In genomic region chr6:46128476-46128875, GRCh38 we compare ENCODE assay signal across 12 cellular contexts. TPM values are rescaled to one million over a fixed set of nuclear protein-coding genes. Genes with fewer than 3 reads are reported as not detected.
DNase-seq lines count a peak whose midpoint lies in the region; ATAC-seq lines count a peak whose summit lies in the region.
"Had no signal": no experiment of that assay in that cellular context is flagged by ENCODE, and none has a peak within 500 bp of the region (broad histone marks: within the 10 kb centered on the region; RNA-seq: fewer than 3 reads in every experiment).

No MANE protein-coding gene starts in this region.

- H3K27me3 Mint-ChIP-seq in activated naive CD4-positive, alpha-beta T cell treated with anti-CD3 and anti-CD28 coated beads, Interleukin-2, amount 50 U/mL, for 24 hours, result no peaks in the 10 kb centered on the region
- no peaks in the 10 kb centered on the region for H3K27me3 Mint-ChIP-seq in activated CD4-positive, alpha-beta memory T cell treated with anti-CD3 and anti-CD28 coated beads, Interleukin-2, amount 10 ng/mL, durations not matched to agents 7 days and 5 days
- H3K27me3 Mint-ChIP-seq in stimulated activated memory B cell treated with anti-CD40 and anti-IgM and Interleukin-4, amounts not matched to agents 10 μg/mL and 1 μg/mL and 100 μg/mL, for 72 hours, result no peaks in the 10 kb centered on the region

- POLR2A ChIA-PET in activated CD4-positive, alpha-beta memory T cell treated with anti-CD3 and anti-CD28 coated beads, Interleukin-2, amount 10 ng/mL, durations not matched to agents 7 days and 5 days (lab: Charles Lee), result interaction anchor here (2.4 kb wide), 1 partner anchor 11 kb away, joined by 11 read pairs; no protein-coding TSS in a partner anchor

- DNase-seq in activated naive CD4-positive, alpha-beta T cell treated with Interleukin-2 at 50 U/mL for 16 hours, result no peak
- DNase-seq in activated CD4-positive, alpha-beta memory T cell treated with anti-CD3 and anti-CD28 coated beads, Interleukin-2, amount 10 ng/mL, durations not matched to agents 7 days and 5 days, result no peak
- DNase-seq in posterior cingulate gyrus (no peak), DMS153 treated with DMSO at 0.1 percent for 48 hours (lab: John Stamatoyannopoulos, UW; ENCODE audit: unreplicated experiment) (no peak), ACHN (no peak)
- DNase-seq: C1 segment of cervical spinal cord; IMR-90; stimulated activated CD4-positive, alpha-beta T cell treated with anti-CD3 and anti-CD28 coated beads, Interleukin-12 subunit alpha, Interleukin-12 subunit beta, amount 100 ng/mL, for 4 hours; trophoblast cell had no signal

- H3K27ac Mint-ChIP-seq in activated naive CD4-positive, alpha-beta T cell treated with anti-CD3 and anti-CD28 coated beads, Interleukin-2, amount 50 U/mL, for 24 hours, result peak overlapping the region; percentile 25
- no peak overlapping the region for H3K27ac Mint-ChIP-seq in activated CD4-positive, alpha-beta memory T cell treated with anti-CD3 and anti-CD28 coated beads, Interleukin-2, amount 10 ng/mL, durations not matched to agents 7 days and 5 days
- H3K27ac Mint-ChIP-seq in stimulated activated memory B cell treated with anti-CD40 and anti-IgM and Interleukin-4, amounts not matched to agents 10 μg/mL and 1 μg/mL and 100 μg/mL, for 72 hours, result peak overlapping the region; percentile 94

- no peaks in the 10 kb centered on the region for H3K9me3 Mint-ChIP-seq in activated naive CD4-positive, alpha-beta T cell treated with anti-CD3 and anti-CD28 coated beads, Interleukin-2, amount 50 U/mL, for 24 hours
- no peaks in the 10 kb centered on the region for H3K9me3 Mint-ChIP-seq in activated CD4-positive, alpha-beta memory T cell treated with anti-CD3 and anti-CD28 coated beads, Interleukin-2, amount 10 ng/mL, durations not matched to agents 7 days and 5 days
- no peaks in the 10 kb centered on the region for H3K9me3 Mint-ChIP-seq in stimulated activated memory B cell treated with anti-CD40 and anti-IgM and Interleukin-4, amounts not matched to agents 10 μg/mL and 1 μg/mL and 100 μg/mL, for 72 hours

- in situ Hi-C loops in ACHN (cut with HindIII; ENCODE audit: low pct_ligation_motif_present, low pct_unique_long_range_greater_than_20kb, low sequenced_read_pairs), result no loop called here

- H3K36me3 Mint-ChIP-seq in activated naive CD4-positive, alpha-beta T cell treated with anti-CD3 and anti-CD28 coated beads, Interleukin-2, amount 50 U/mL, for 24 hours, result peaks cover 2% of the 10 kb centered on the region
- peaks cover under 1% of the 10 kb centered on the region for H3K36me3 Mint-ChIP-seq in activated CD4-positive, alpha-beta memory T cell treated with anti-CD3 and anti-CD28 coated beads, Interleukin-2, amount 10 ng/mL, durations not matched to agents 7 days and 5 days (ENCODE audit: low read depth)
- no peaks in the 10 kb centered on the region for H3K36me3 Mint-ChIP-seq in stimulated activated memory B cell treated with anti-CD40 and anti-IgM and Interleukin-4, amounts not matched to agents 10 μg/mL and 1 μg/mL and 100 μg/mL, for 72 hours

- peak; percentile 34 for ATAC-seq in HG02870 (IDR thresholded peaks at IDR 0.05; ENCODE audit: unreplicated experiment)
- ATAC-seq in stimulated activated memory B cell treated with anti-CD40 and anti-IgM and Interleukin-4, amounts not matched to agents 10 μg/mL and 1 μg/mL and 100 μg/mL, for 72 hours, result peak; percentile 37

- CTCF ChIA-PET in activated CD4-positive, alpha-beta memory T cell treated with anti-CD3 and anti-CD28 coated beads, Interleukin-2, amount 10 ng/mL, durations not matched to agents 7 days and 5 days (lab: Charles Lee), result interaction anchor here (1.8 to 2.1 kb wide), 4 partner anchors 9 to 198 kb away, joined by 7 to 21 read pairs (median 8); no protein-coding TSS in a partner anchor

- intact Hi-C loops in posterior cingulate gyrus (cut with DNase I), result loop anchor here (5.0 kb wide), 1 partner anchor 44 kb away; the partner anchor contains the start of gene ENPP5

- peaks cover 42% of the 10 kb centered on the region for H3K4me1 Mint-ChIP-seq in activated naive CD4-positive, alpha-beta T cell treated with anti-CD3 and anti-CD28 coated beads, Interleukin-2, amount 50 U/mL, for 24 hours
- peaks cover 31% of the 10 kb centered on the region for H3K4me1 Mint-ChIP-seq in activated CD4-positive, alpha-beta memory T cell treated with anti-CD3 and anti-CD28 coated beads, Interleukin-2, amount 10 ng/mL, durations not matched to agents 7 days and 5 days
- H3K4me1 Mint-ChIP-seq in stimulated activated memory B cell treated with anti-CD40 and anti-IgM and Interleukin-4, amounts not matched to agents 10 μg/mL and 1 μg/mL and 100 μg/mL, for 72 hours, result peaks cover 42% of the 10 kb centered on the region

- peak overlapping the region; percentile 99 for H3K4me3 Mint-ChIP-seq in activated naive CD4-positive, alpha-beta T cell treated with anti-CD3 and anti-CD28 coated beads, Interleukin-2, amount 50 U/mL, for 24 hours
- peak overlapping the region; percentile 23 for H3K4me3 Mint-ChIP-seq in activated CD4-positive, alpha-beta memory T cell treated with anti-CD3 and anti-CD28 coated beads, Interleukin-2, amount 10 ng/mL, durations not matched to agents 7 days and 5 days
- H3K4me3 Mint-ChIP-seq in stimulated activated memory B cell treated with anti-CD40 and anti-IgM and Interleukin-4, amounts not matched to agents 10 μg/mL and 1 μg/mL and 100 μg/mL, for 72 hours, result peak overlapping the region; percentile 89

RNA-seq across cellular contexts. Expression of gene ENPP4, which starts 1.3 kb away (rescaled TPM):
- total RNA-seq in activated CD4-positive, alpha-beta memory T cell treated with anti-CD3 and anti-CD28 coated beads, Interleukin-2, amount 10 ng/mL, durations not matched to agents 7 days and 5 days, result 1 to 10 TPM; 8.2 to 9.4 TPM

RNA-seq across cellular contexts. Expression of gene ENPP5, which starts 42.3 kb away (rescaled TPM):
- not detected for total RNA-seq in activated CD4-positive, alpha-beta memory T cell treated with anti-CD3 and anti-CD28 coated beads, Interleukin-2, amount 10 ng/mL, durations not matched to agents 7 days and 5 days

Comparison
In these comparisons a context has a peak if more than half of its experiments do, and no peak if none do; other contexts are left out.
1. H3K4me3 Mint-ChIP-seq: peak in every context shown above with its lines; median percentile 99 in activated naive CD4-positive, alpha-beta T cell treated with anti-CD3 and anti-CD28 coated beads, Interleukin-2, amount 50 U/mL, for 24 hours; 89 in stimulated activated memory B cell treated with anti-CD40 and anti-IgM and Interleukin-4, amounts not matched to agents 10 μg/mL and 1 μg/mL and 100 μg/mL, for 72 hours; 23 in activated CD4-positive, alpha-beta memory T cell treated with anti-CD3 and anti-CD28 coated beads, Interleukin-2, amount 10 ng/mL, durations not matched to agents 7 days and 5 days.